ENCODE assay signal across 8 cellular contexts in the genomic region with DNA sequence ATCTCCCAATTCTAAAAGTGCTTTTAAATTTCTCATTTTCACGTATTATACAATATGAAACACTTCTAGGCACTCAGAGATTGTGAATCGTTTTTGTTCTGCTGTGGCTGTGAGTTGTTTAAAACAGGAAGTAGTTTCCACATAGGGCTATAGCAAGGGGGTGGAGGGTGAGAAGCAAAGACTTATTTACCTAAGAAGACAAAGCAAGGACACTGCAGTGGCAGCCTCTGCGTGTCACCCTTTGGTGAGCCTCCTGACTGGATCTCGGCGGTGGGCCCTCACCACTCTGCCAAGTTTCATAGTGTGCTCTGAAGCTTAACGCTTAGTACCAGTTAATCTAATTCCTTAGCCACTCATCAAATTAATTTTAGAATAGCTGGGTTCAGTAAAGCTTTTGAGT. TPM values are rescaled to one million over a fixed set of nuclear protein-coding genes. Genes with fewer than 3 reads are reported as not detected.
DNase-seq lines count a peak whose midpoint lies in the region; ATAC-seq, FAIRE-seq and TF ChIP-seq lines count a peak whose summit lies in the region.

No MANE protein-coding gene starts in this region.

- no peak overlapping the region for H3K9ac ChIP-seq in Karpas-422 (ENCODE audit: low read length)

- DNase-seq in GM18507 (ENCODE audit: extremely low spot score, insufficient read length, low read depth) (no peak), Karpas-422 (peak; percentile 52), epithelial cell of esophagus (ENCODE audit: low read depth) (peak; percentile 2), GOT3 (lab: John Stamatoyannopoulos, UW) (no peak), tibial nerve (ENCODE audit: low spot score in 2 of 2) (no peak)
- no peak for DNase-seq in stimulated activated naive CD4-positive, alpha-beta T cell (lab: John Stamatoyannopoulos, UW)
- DNase-seq in activated CD8-positive, alpha-beta memory T cell treated with anti-CD3 and anti-CD28 coated beads for 24 hours = no peak

- H3K4me3 ChIP-seq in Karpas-422 (ENCODE audit: low read length) = no peak overlapping the region
- H3K4me3 ChIP-seq in epithelial cell of esophagus (ENCODE audit: low read length) = no peak overlapping the region
- H3K4me3 ChIP-seq in tibial nerve = no peak overlapping the region

- H3K36me3 ChIP-seq in Karpas-422 (ENCODE audit: insufficient read depth, low read length) = no peaks in the 10 kb centered on the region
- H3K36me3 ChIP-seq in tibial nerve = no peaks in the 10 kb centered on the region

- TF ChIP-seq POLR2A in tibial nerve (IDR thresholded peaks at IDR 0.05) = no peak

- H3K27me3 ChIP-seq in Karpas-422 (ENCODE audit: low read length) (no peaks in the 10 kb centered on the region), tibial nerve (no peaks in the 10 kb centered on the region)

- no peaks in the 10 kb centered on the region for H3K9me2 ChIP-seq in Karpas-422 (replicated peaks; ENCODE audit: insufficient read depth, low read length)

- H2AFZ ChIP-seq in Karpas-422 (ENCODE audit: low read length) = 0 out of 2 replicates have a peak overlapping the region, but pooled peaks have one; percentile 36

- no peak for TF ChIP-seq EP300 in tibial nerve (IDR thresholded peaks at IDR 0.05)

- FAIRE-seq in GM18507 (lab: Jason Lieb, UNC) = peak; percentile 5

- H4K20me1 ChIP-seq in Karpas-422 (ENCODE audit: insufficient read depth, low read depth, low read length) = no peaks in the 10 kb centered on the region

- WGBS in tibial nerve, 2 donors = 28 to 44% methylated on average over 6 of the region's 6 CpGs

- peaks cover 10% of the 10 kb centered on the region for H3K4me1 ChIP-seq in Karpas-422 (ENCODE audit: low read length)
- peaks cover 0 to 9% (median 0%) of the 10 kb centered on the region in 4 donors for H3K4me1 ChIP-seq in tibial nerve

- peak; percentile 91 for ATAC-seq in GM21576 (IDR thresholded peaks at IDR 0.05; ENCODE audit: unreplicated experiment)

- H3K9me3 ChIP-seq in Karpas-422 (ENCODE audit: low read length) (no peaks in the 10 kb centered on the region), tibial nerve (no peaks in the 10 kb centered on the region)

- H3K27ac ChIP-seq in Karpas-422 (ENCODE audit: low read length) (no peak overlapping the region), tibial nerve (no peak overlapping the region)

- no peaks in the 10 kb centered on the region for H3K79me2 ChIP-seq in Karpas-422 (ENCODE audit: low read length)

- H3K4me2 ChIP-seq in Karpas-422 (ENCODE audit: low read depth, low read length, poor library complexity, severe bottlenecking) = no peak overlapping the region

- TF ChIP-seq CTCF in epithelial cell of esophagus (IDR thresholded peaks at IDR 0.05; ENCODE audit: insufficient read depth, low read depth, low read length, missing control alignments) (no peak), tibial nerve (IDR thresholded peaks at IDR 0.05) (no peak)

RNA-seq across cellular contexts. Expression of gene TNFSF13B, which starts 56.8 kb away (rescaled TPM):
- 1.1 and 1.3 TPM in 2 replicates for total RNA-seq in Karpas-422 (2014; rRNA removed; shearing (Covaris generic); ENCODE audit: low replicate concordance)
- total RNA-seq in tibial nerve = 1 to 10 TPM in 3 of 4 donors, under 1 TPM in 1; 0.44 to 6.7 (median 1.6) TPM

Comparison
In these comparisons a context has a peak if more than half of its experiments do, and no peak if none do; other contexts are left out.
1. DNase-seq: peak in Karpas-422 (single experiment) and epithelial cell of esophagus (single experiment); none in GM18507 (single experiment), GOT3 (single experiment), stimulated activated naive CD4-positive, alpha-beta T cell (0 of 6), activated CD8-positive, alpha-beta memory T cell treated with anti-CD3 and anti-CD28 coated beads for 24 hours (single experiment) and tibial nerve (0 of 2).